In genomic region chr2:135473567-135473966, GRCh38 we compare ENCODE assay signal across 9 cellular contexts. TPM values are rescaled to one million over a fixed set of nuclear protein-coding genes. Genes with fewer than 3 reads are reported as not detected.
DNase-seq lines count a peak whose midpoint lies in the region; ATAC-seq and TF ChIP-seq lines count a peak whose summit lies in the region.
"Had no signal": no experiment of that assay in that cellular context is flagged by ENCODE, and none has a peak within 500 bp of the region (broad histone marks: within the 10 kb centered on the region; RNA-seq: fewer than 3 reads in every experiment).

No MANE protein-coding gene starts in this region.

- H3K9me3 ChIP-seq in CD4-positive, alpha-beta T cell (ENCODE audit: control insufficient read depth, low read length), result no peaks in the 10 kb centered on the region
- no peaks in the 10 kb centered on the region for H3K9me3 ChIP-seq in gastrocnemius medialis

- in situ Hi-C loops in gastrocnemius medialis (cut with MboI; ENCODE audit: low sequenced_read_pairs in 4 of 4), result loop anchor here (5.0 to 25.0 kb wide), 4 partner anchors 89 to 241 kb away; no protein-coding TSS in a partner anchor

- no peak for TF ChIP-seq POLR2A in gastrocnemius medialis (IDR thresholded peaks at IDR 0.05)

- no peaks in the 10 kb centered on the region for H3K4me1 Mint-ChIP-seq in CD4-positive, alpha-beta T cell (ENCODE audit: low read depth)
- H3K4me1 Mint-ChIP-seq: memory B cell had no signal

- H3K36me3 ChIP-seq in gastrocnemius medialis, result no peaks in the 10 kb centered on the region

- peak; percentile 51 for TF ChIP-seq CTCF in CD4-positive, alpha-beta T cell (IDR thresholded peaks at IDR 0.05)
- TF ChIP-seq CTCF in dorsolateral prefrontal cortex (IDR thresholded peaks at IDR 0.05 in 54 of 56, conservative IDR thresholded peaks at IDR 0.05 in 2 of 56; ENCODE audit: low read depth in 1 of 56, partially characterized antibody in 56 of 56), result peak in 44 of 56 donors; percentile 17 to 59 (median 37)
- peak; percentile 55 to 72 (median 59) for TF ChIP-seq CTCF in gastrocnemius medialis (IDR thresholded peaks at IDR 0.05 in 4 of 5, conservative IDR thresholded peaks at IDR 0.05 in 1 of 5)

- H3K4me3 ChIP-seq in dorsolateral prefrontal cortex (no peak overlapping the region), gastrocnemius medialis (no peak overlapping the region)

- H3K27me3 ChIP-seq in CD4-positive, alpha-beta T cell (ENCODE audit: control insufficient read depth, insufficient read depth, low read length), result no peaks in the 10 kb centered on the region
- H3K27me3 ChIP-seq in dorsolateral prefrontal cortex (no peaks in the 10 kb centered on the region), gastrocnemius medialis (no peaks in the 10 kb centered on the region)

- H3K4me3 Mint-ChIP-seq in CD4-positive, alpha-beta T cell, result no peak overlapping the region
- H3K4me3 Mint-ChIP-seq: memory B cell had no signal

- POLR2A ChIA-PET in CD4-positive, alpha-beta T cell (lab: Charles Lee), result interaction anchor here (0.6 kb wide), 1 partner anchor 236 kb away, joined by 3 read pairs; no protein-coding TSS in a partner anchor

- no peak for ATAC-seq in CD4-positive, alpha-beta T cell (ENCODE audit: poor library complexity)
- ATAC-seq in GM18907 (IDR thresholded peaks at IDR 0.05; ENCODE audit: unreplicated experiment) (peak; percentile 64), gastrocnemius medialis (peak; percentile 60 to 83), HG02884 (IDR thresholded peaks at IDR 0.05; ENCODE audit: unreplicated experiment) (no peak)

- H3K36me3 Mint-ChIP-seq in CD4-positive, alpha-beta T cell (ENCODE audit: low read depth), result no peaks in the 10 kb centered on the region
- H3K36me3 Mint-ChIP-seq: memory B cell had no signal

- CTCF ChIA-PET in CD4-positive, alpha-beta T cell (lab: Charles Lee), result interaction anchor here (0.8 to 1.9 kb wide), 4 partner anchors 126 to 236 kb away, joined by 3 to 15 read pairs (median 5); no protein-coding TSS in a partner anchor

- no peaks in the 10 kb centered on the region for H3K27me3 Mint-ChIP-seq in CD4-positive, alpha-beta T cell
- H3K27me3 Mint-ChIP-seq: memory B cell had no signal

- no peak overlapping the region for H3K27ac Mint-ChIP-seq in CD4-positive, alpha-beta T cell
- H3K27ac Mint-ChIP-seq: memory B cell had no signal

- peaks cover 3 to 9% of the 10 kb centered on the region in 2 donors for H3K4me1 ChIP-seq in gastrocnemius medialis

- H3K9me3 Mint-ChIP-seq in CD4-positive, alpha-beta T cell, result no peaks in the 10 kb centered on the region
- H3K9me3 Mint-ChIP-seq: memory B cell had no signal

- intact Hi-C loops in CD4-positive, alpha-beta T cell (cut with DNase I, micrococcal nuclease), result loop anchor here (1.0 to 10.0 kb wide), 5 partner anchors 121 to 471 kb away; no protein-coding TSS in a partner anchor
- intact Hi-C loops in dorsolateral prefrontal cortex (cut with DNase I) (no loop called here), gastrocnemius medialis (cut with DNase I; ENCODE audit: low total_unique reads) (no loop called here)

- peak in 7 of 10 experiments; percentile 1 to 13 (median 2) for DNase-seq in CD4-positive, alpha-beta T cell
- DNase-seq in NOMO-1 treated with DMSO at 0.1 percent for 48 hours (lab: John Stamatoyannopoulos, UW; ENCODE audit: unreplicated experiment) (peak; percentile 31), dorsolateral prefrontal cortex (no peak), gastrocnemius medialis (peak in 1 of 2 donors; percentile 24), NCI-H2081 treated with DMSO at 0.1 percent for 48 hours (lab: John Stamatoyannopoulos, UW) (no peak), superior temporal gyrus (ENCODE audit: extremely low spot score) (no peak)

- H3K27ac ChIP-seq in CD4-positive, alpha-beta T cell (ENCODE audit: low read depth, low read length), result no peak overlapping the region
- H3K27ac ChIP-seq in dorsolateral prefrontal cortex (peak overlapping the region in 1 of 59 donors; percentile 21), gastrocnemius medialis (no peak overlapping the region)

RNA-seq across cellular contexts. Expression of gene ZRANB3, which starts 57.5 kb away (rescaled TPM):
- 1 to 10 TPM; 3.9 to 4.2 TPM for total RNA-seq in CD4-positive, alpha-beta T cell
- total RNA-seq in dorsolateral prefrontal cortex (10 to 100 TPM in 102 of 120 experiments, 1 to 10 TPM in 18; 6.1 to 20.0 (median 13.1) TPM), gastrocnemius medialis (1 to 10 TPM; 1.9 to 4.8 (median 2.9) TPM)

RNA-seq across cellular contexts. Expression of gene R3HDM1, which starts 57.7 kb away (rescaled TPM):
- 10 to 100 TPM; 39.7 to 41.4 TPM for total RNA-seq in CD4-positive, alpha-beta T cell
- total RNA-seq in dorsolateral prefrontal cortex (100 to 1,000 TPM in 119 of 120 experiments, 10 to 100 TPM in 1; 78.4 to 359 (median 235) TPM), gastrocnemius medialis (10 to 100 TPM; 13.5 to 35.7 (median 19.1) TPM)

Comparison
In these comparisons a context has a peak if more than half of its experiments do, and no peak if none do; other contexts are left out.
1. ATAC-seq: peak in GM18907 (single experiment) and gastrocnemius medialis (2 of 2); none in CD4-positive, alpha-beta T cell (single experiment) and HG02884 (single experiment).
2. DNase-seq: peak in CD4-positive, alpha-beta T cell (7 of 10) and NOMO-1 treated with DMSO at 0.1 percent for 48 hours (single experiment); none in dorsolateral prefrontal cortex (0 of 10), NCI-H2081 treated with DMSO at 0.1 percent for 48 hours (single experiment) and superior temporal gyrus (single experiment).
3. intact Hi-C loops: an anchor here in CD4-positive, alpha-beta T cell (1.0 to 10.0 kb wide); none called in dorsolateral prefrontal cortex and gastrocnemius medialis.
4. Peak in every context shown above with its lines, with median percentiles within 50 percentile points of each other: CTCF ChIP-seq.